In the genomic region with DNA sequence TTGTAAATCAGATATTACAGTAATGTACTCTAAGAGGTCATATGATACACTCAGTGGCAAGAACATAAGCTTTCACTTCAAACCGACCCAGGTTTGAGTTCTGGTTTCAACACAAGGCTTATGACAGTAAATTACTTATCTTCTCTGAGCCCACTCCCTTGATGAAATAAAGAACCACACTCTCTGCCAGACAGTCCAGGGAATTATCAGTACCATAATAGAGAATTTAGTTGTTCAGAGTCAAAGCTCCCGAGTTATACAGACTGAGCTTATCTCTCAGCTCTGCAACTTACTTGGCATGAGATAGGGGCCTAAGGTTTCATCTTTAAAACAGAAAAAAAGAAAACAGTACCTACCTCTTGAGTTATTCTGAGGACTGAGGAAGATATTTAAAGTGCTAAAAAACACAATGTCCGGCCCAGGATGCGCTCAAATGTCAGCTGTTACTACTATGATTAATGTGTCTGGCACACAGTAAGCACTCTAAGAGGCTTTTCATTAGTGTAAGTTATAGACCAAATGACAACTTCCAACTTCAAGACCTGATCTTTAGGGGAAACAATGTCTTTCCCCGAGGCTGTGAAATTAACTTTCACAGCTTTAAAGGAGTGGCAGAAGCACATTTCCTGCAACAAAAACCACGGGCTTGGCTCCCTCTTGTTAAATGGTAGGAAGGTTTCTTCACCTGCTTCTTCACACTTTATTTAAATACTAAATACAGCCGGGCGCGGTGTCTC, we compare ENCODE assay signal across 13 cellular contexts. TPM values are rescaled to one million over a fixed set of nuclear protein-coding genes. Genes with fewer than 3 reads are reported as not detected.
DNase-seq lines count a peak whose midpoint lies in the region; ATAC-seq, FAIRE-seq and TF ChIP-seq lines count a peak whose summit lies in the region.
"Had no signal": no experiment of that assay in that cellular context is flagged by ENCODE, and none has a peak within 500 bp of the region (broad histone marks: within the 10 kb centered on the region; RNA-seq: fewer than 3 reads in every experiment).

No MANE protein-coding gene starts in this region.

- peaks cover 21% of the 10 kb centered on the region for H3K4me1 ChIP-seq in RWPE2 (ENCODE audit: insufficient read depth, poor library complexity, severe bottlenecking)

- H3K27ac ChIP-seq in RWPE2 (ENCODE audit: poor library complexity, severe bottlenecking): peak overlapping the region; percentile 5
- H3K27ac ChIP-seq: HL-60 had no signal

- DNase-seq in NCI-H82 (lab: John Stamatoyannopoulos, UW) (peak; percentile 40), NCI-H82 treated with DMSO at 0.1 percent for 48 hours (lab: John Stamatoyannopoulos, UW; ENCODE audit: unreplicated experiment) (no peak), RWPE2 (ENCODE audit: low spot score) (no peak), fibroblast of the aortic adventitia (ENCODE audit: low read depth) (peak; percentile 34), omental fat pad (ENCODE audit: low spot score) (no peak), D721Med (ENCODE audit: insufficient read length, low spot score) (no peak)
- no peak for DNase-seq in stimulated activated CD4-positive, alpha-beta T cell treated with anti-CD3 and anti-CD28 coated beads, Interleukin-4, amount 100 ng/mL, for 4 hours
- no peak for DNase-seq in activated effector memory CD4-positive, alpha-beta T cell treated with anti-CD3 and anti-CD28 coated beads, Interleukin-2, amount 50 U/mL, for 16 hours
- DNase-seq: DMS79, SIG-M5, tibial artery had no signal

- H3K4me3 ChIP-seq in RWPE2 (ENCODE audit: severe bottlenecking) (no peak overlapping the region), fibroblast of the aortic adventitia (ENCODE audit: low read depth, low read length) (no peak overlapping the region)
- H3K4me3 ChIP-seq: tibial artery had no signal

- no peak for FAIRE-seq in D721Med (lab: Jason Lieb, UNC)

- H3K9me3 ChIP-seq in RWPE2 (ENCODE audit: severe bottlenecking): no peaks in the 10 kb centered on the region
- H3K9me3 ChIP-seq: tibial artery had no signal

- no peaks in the 10 kb centered on the region for H3K27me3 ChIP-seq in RWPE2 (ENCODE audit: insufficient read depth, poor library complexity, severe bottlenecking)
- H3K27me3 ChIP-seq: tibial artery had no signal

- peaks cover 41% of the 10 kb centered on the region for H3K36me3 ChIP-seq in RWPE2 (ENCODE audit: low read depth)

- no peak for TF ChIP-seq CTCF in RWPE2 (IDR thresholded peaks at IDR 0.05; ENCODE audit: poor library complexity, severe bottlenecking)
- no peak for TF ChIP-seq CTCF in fibroblast of the aortic adventitia (IDR thresholded peaks at IDR 0.05; ENCODE audit: insufficient read depth, low read length)
- TF ChIP-seq CTCF in omental fat pad (IDR thresholded peaks at IDR 0.05): no peak
- TF ChIP-seq CTCF in D721Med (IDR thresholded peaks at IDR 0.05; ENCODE audit: insufficient read depth, missing control alignments): no peak

- ATAC-seq in RWPE2 (ENCODE audit: low read depth) (no peak), omental fat pad (ENCODE audit: low FRiP score) (peak; percentile 37)
- ATAC-seq: activated CD4-positive, CD25-positive, alpha-beta regulatory T cell treated with anti-CD3 and anti-CD28 coated beads, Interleukin-2, amount 50 U/mL, for 24 hours had no signal

RNA-seq across cellular contexts. Expression of a gene that starts 38.1 kb away (rescaled TPM):
- total RNA-seq in fibroblast of the aortic adventitia (ENCODE audit: low replicate concordance) (59.5 and 71.6 TPM in 2 replicates), omental fat pad (10 to 100 TPM; 57.2 to 92.6 (median 85.7) TPM)

Comparison
In these comparisons a context has a peak if more than half of its experiments do, and no peak if none do; other contexts are left out.
1. DNase-seq: peak in NCI-H82 (single experiment) and fibroblast of the aortic adventitia (single experiment); none in NCI-H82 treated with DMSO at 0.1 percent for 48 hours (single experiment), RWPE2 (single experiment), omental fat pad (single experiment), D721Med (single experiment), stimulated activated CD4-positive, alpha-beta T cell treated with anti-CD3 and anti-CD28 coated beads, Interleukin-4, amount 100 ng/mL, for 4 hours (0 of 2) and activated effector memory CD4-positive, alpha-beta T cell treated with anti-CD3 and anti-CD28 coated beads, Interleukin-2, amount 50 U/mL, for 16 hours (single experiment).